ENCODE assay signal across 8 cellular contexts in the genomic region with DNA sequence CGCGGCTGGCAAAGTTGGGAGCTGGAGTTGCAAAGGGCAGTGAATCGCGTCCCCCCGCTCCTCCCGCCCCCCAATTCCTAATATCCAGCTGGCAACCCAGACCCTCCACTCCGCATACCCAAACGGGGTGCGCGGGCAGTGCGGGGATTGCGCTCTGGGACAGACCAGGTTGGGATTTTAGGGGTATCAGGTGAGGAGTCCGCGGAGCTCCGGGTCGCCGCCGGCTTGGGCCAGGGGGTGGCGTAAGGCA. TPM values are rescaled to one million over a fixed set of nuclear protein-coding genes. Genes with fewer than 3 reads are reported as not detected.
DNase-seq lines count a peak whose midpoint lies in the region; ATAC-seq, FAIRE-seq and TF ChIP-seq lines count a peak whose summit lies in the region.

No MANE protein-coding gene starts in this region.

- H3K9ac ChIP-seq in keratinocyte (ENCODE audit: control insufficient read depth, extremely low read depth, insufficient read depth, low read length): no peak overlapping the region

- peaks cover 16% of the 10 kb centered on the region for H3K36me3 Mint-ChIP-seq in activated CD4-positive, alpha-beta T cell treated with anti-CD3 and anti-CD28 coated beads, Interleukin-2, amount 10 ng/mL, durations not matched to agents 24 days and 14 days (ENCODE audit: low read depth)
- H3K36me3 Mint-ChIP-seq in activated T-helper 2 cell treated with anti-CD3 and anti-CD28 coated beads, Interferon-gamma antibody, Interleukin-2, Interleukin-4, amounts not matched to agents 10 μg/mL and 5 μg/mL and 100 μg/mL, durations not matched to agents 14 hours and 24 hours and 36 hours (ENCODE audit: low read depth): peaks cover 10% of the 10 kb centered on the region

- no peak for ATAC-seq in thoracic aorta (ENCODE audit: insufficient number of reproducible peaks, low FRiP score, low read depth)
- ATAC-seq in GM18520 (IDR thresholded peaks at IDR 0.05; ENCODE audit: unreplicated experiment): no peak

- H3K4me1 Mint-ChIP-seq in activated CD4-positive, alpha-beta T cell treated with anti-CD3 and anti-CD28 coated beads, Interleukin-2, amount 10 ng/mL, durations not matched to agents 24 days and 14 days: peaks cover 56% of the 10 kb centered on the region
- H3K4me1 Mint-ChIP-seq in activated T-helper 2 cell treated with anti-CD3 and anti-CD28 coated beads, Interferon-gamma antibody, Interleukin-2, Interleukin-4, amounts not matched to agents 10 μg/mL and 5 μg/mL and 100 μg/mL, durations not matched to agents 14 hours and 24 hours and 36 hours (ENCODE audit: low read depth): peaks cover 44% of the 10 kb centered on the region

- no peak for TF ChIP-seq POLR2A in erythroblast (IDR thresholded peaks at IDR 0.05; ENCODE audit: low read length)

- peaks cover 4% of the 10 kb centered on the region for H3K27me3 Mint-ChIP-seq in activated CD4-positive, alpha-beta T cell treated with anti-CD3 and anti-CD28 coated beads, Interleukin-2, amount 10 ng/mL, durations not matched to agents 24 days and 14 days
- H3K27me3 Mint-ChIP-seq in activated T-helper 2 cell treated with anti-CD3 and anti-CD28 coated beads, Interferon-gamma antibody, Interleukin-2, Interleukin-4, amounts not matched to agents 10 μg/mL and 5 μg/mL and 100 μg/mL, durations not matched to agents 14 hours and 24 hours and 36 hours (ENCODE audit: low read depth): peaks cover 14% of the 10 kb centered on the region

- H4K20me1 ChIP-seq in keratinocyte (ENCODE audit: control insufficient read depth, extremely low read depth, insufficient read depth, low read length): no peaks in the 10 kb centered on the region

- H3K27ac ChIP-seq in keratinocyte (ENCODE audit: control insufficient read depth, insufficient read depth, low read length): no peak overlapping the region
- peak overlapping the region in 1 of 2 donors; percentile 27 for H3K27ac ChIP-seq in thoracic aorta

- no peaks in the 10 kb centered on the region for H3K79me2 ChIP-seq in keratinocyte (ENCODE audit: control insufficient read depth, insufficient read depth, low read length)

- no peaks in the 10 kb centered on the region for H3K9me1 ChIP-seq in keratinocyte (ENCODE audit: control insufficient read depth, extremely low read depth, insufficient read depth, low read length)

- peak overlapping the region in 2 of 3 experiments; percentile 26 to 61 for H3K4me3 ChIP-seq in keratinocyte (ENCODE audit: control insufficient read depth in 2 of 3, extremely low read depth in 1 of 3, insufficient read depth in 2 of 3, low read depth in 1 of 3, low read length in 3 of 3)
- H3K4me3 ChIP-seq in thoracic aorta: peak overlapping the region; percentile 79

- H3K9me3 ChIP-seq in keratinocyte (ENCODE audit: control insufficient read depth, low read depth, low read length) (no peaks in the 10 kb centered on the region), thoracic aorta (no peaks in the 10 kb centered on the region)

- H3K9me3 Mint-ChIP-seq in activated CD4-positive, alpha-beta T cell treated with anti-CD3 and anti-CD28 coated beads, Interleukin-2, amount 10 ng/mL, durations not matched to agents 24 days and 14 days: no peaks in the 10 kb centered on the region
- no peaks in the 10 kb centered on the region for H3K9me3 Mint-ChIP-seq in activated T-helper 2 cell treated with anti-CD3 and anti-CD28 coated beads, Interferon-gamma antibody, Interleukin-2, Interleukin-4, amounts not matched to agents 10 μg/mL and 5 μg/mL and 100 μg/mL, durations not matched to agents 14 hours and 24 hours and 36 hours

- H3K4me3 Mint-ChIP-seq in activated CD4-positive, alpha-beta T cell treated with anti-CD3 and anti-CD28 coated beads, Interleukin-2, amount 10 ng/mL, durations not matched to agents 24 days and 14 days: peak overlapping the region; percentile 95
- H3K4me3 Mint-ChIP-seq in activated T-helper 2 cell treated with anti-CD3 and anti-CD28 coated beads, Interferon-gamma antibody, Interleukin-2, Interleukin-4, amounts not matched to agents 10 μg/mL and 5 μg/mL and 100 μg/mL, durations not matched to agents 14 hours and 24 hours and 36 hours (ENCODE audit: low read depth): peak overlapping the region; percentile 95

- no peaks in the 10 kb centered on the region for H3K4me1 ChIP-seq in keratinocyte (ENCODE audit: control insufficient read depth, extremely low read depth, insufficient read depth, low read length)
- peaks cover 0 to 16% of the 10 kb centered on the region in 2 donors for H3K4me1 ChIP-seq in thoracic aorta (ENCODE audit: control insufficient read depth in 1 of 2, low read depth in 2 of 2)

- DNase-seq in activated CD4-positive, alpha-beta T cell treated with anti-CD3 and anti-CD28 coated beads, Interleukin-2, amount 10 ng/mL, durations not matched to agents 24 days and 14 days: no peak
- DNase-seq in activated CD4-positive, alpha-beta T cell treated with anti-CD3 and anti-CD28 coated beads for 1 hour: no peak
- DNase-seq in activated T-helper 2 cell treated with anti-CD3 and anti-CD28 coated beads, Interferon-gamma antibody, Interleukin-2, Interleukin-4, amounts not matched to agents 10 μg/mL and 5 μg/mL and 100 μg/mL, durations not matched to agents 14 hours and 24 hours and 36 hours (ENCODE audit: low spot score): peak; percentile 59
- no peak for DNase-seq in keratinocyte (ENCODE audit: low read depth, low spot score)
- DNase-seq in thoracic aorta (ENCODE audit: low spot score): no peak
- no peak for DNase-seq in RCC 7860 (ENCODE audit: low spot score)
- no peak for DNase-seq in erythroblast (lab: John Stamatoyannopoulos, UW)

- peak overlapping the region; percentile 91 for H3K4me2 ChIP-seq in keratinocyte (ENCODE audit: control insufficient read depth, extremely low read depth, insufficient read depth, low read depth, low read length)

- peak overlapping the region; percentile 98 for H3K27ac Mint-ChIP-seq in activated CD4-positive, alpha-beta T cell treated with anti-CD3 and anti-CD28 coated beads, Interleukin-2, amount 10 ng/mL, durations not matched to agents 24 days and 14 days
- H3K27ac Mint-ChIP-seq in activated T-helper 2 cell treated with anti-CD3 and anti-CD28 coated beads, Interferon-gamma antibody, Interleukin-2, Interleukin-4, amounts not matched to agents 10 μg/mL and 5 μg/mL and 100 μg/mL, durations not matched to agents 14 hours and 24 hours and 36 hours: peak overlapping the region; percentile 94

- H3K36me3 ChIP-seq in keratinocyte (ENCODE audit: control insufficient read depth in 2 of 2, extremely low read depth in 1 of 2, insufficient read depth in 2 of 2, low read length in 2 of 2) (no peaks in the 10 kb centered on the region), thoracic aorta (no peaks in the 10 kb centered on the region)

- peak in 1 of 3 experiments; percentile 1 for TF ChIP-seq CTCF in keratinocyte (optimal IDR thresholded peaks at IDR 0.05 in 1 of 3, IDR thresholded peaks at IDR 0.05 in 1 of 3, conservative IDR thresholded peaks at IDR 0.05 in 1 of 3; ENCODE audit: extremely low read depth in 1 of 3, insufficient read depth in 2 of 3, low read length in 3 of 3)
- TF ChIP-seq CTCF in thoracic aorta (IDR thresholded peaks at IDR 0.05): no peak

- FAIRE-seq in keratinocyte (lab: Jason Lieb, UNC) (no peak), RCC 7860 (lab: Jason Lieb, UNC) (no peak)

- no peak overlapping the region for H2AFZ ChIP-seq in keratinocyte (ENCODE audit: control insufficient read depth, low read length)

- H3K27me3 ChIP-seq in keratinocyte (ENCODE audit: control insufficient read depth, extremely low read depth, insufficient read depth, low read length) (peaks cover 53% of the 10 kb centered on the region), thoracic aorta (replicated peaks; ENCODE audit: insufficient read depth) (no peaks in the 10 kb centered on the region)

- intact Hi-C loops in activated CD4-positive, alpha-beta T cell treated with anti-CD3 and anti-CD28 coated beads, Interleukin-2, amount 10 ng/mL, durations not matched to agents 24 days and 14 days (cut with micrococcal nuclease): loop anchor here (1.0 to 10.0 kb wide), 7 partner anchors 71 to 1826 kb away; a partner anchor contains a TSS
- intact Hi-C loops in activated T-helper 2 cell treated with anti-CD3 and anti-CD28 coated beads, Interferon-gamma antibody, Interleukin-2, Interleukin-4, amounts not matched to agents 10 μg/mL and 5 μg/mL and 100 μg/mL, durations not matched to agents 14 hours and 24 hours and 36 hours (cut with micrococcal nuclease): loop anchor here (2.0 to 10.0 kb wide), 8 partner anchors 54 to 1066 kb away; a partner anchor contains a TSS

- dilution Hi-C loops in keratinocyte (cut with MboI; ENCODE audit: extremely low pct_ligation_motif_present, low sequenced_read_pairs): no loop called here

RNA-seq across cellular contexts. Expression of a gene that starts 0.6 kb away (rescaled TPM):
- total RNA-seq in activated CD4-positive, alpha-beta T cell treated with anti-CD3 and anti-CD28 coated beads, Interleukin-2, amount 10 ng/mL, durations not matched to agents 24 days and 14 days: 37.3 and 39.3 TPM in 2 replicates
- total RNA-seq in activated T-helper 2 cell treated with anti-CD3 and anti-CD28 coated beads, Interferon-gamma antibody, Interleukin-2, Interleukin-4, amounts not matched to agents 10 μg/mL and 5 μg/mL and 100 μg/mL, durations not matched to agents 14 hours and 24 hours and 36 hours: 28.3 and 29.5 TPM in 2 replicates
- 0.05 to 0.18 TPM (median 0.14 TPM) in 3 replicates for polyA plus RNA-seq in keratinocyte
- 0.29 TPM for polyA plus RNA-seq in keratinocyte (2011; ENCODE audit: low read depth)
- 0.06 and 0.09 TPM in 2 replicates for polyA plus RNA-seq in keratinocyte (2011; cell fraction: cytosol; rRNA removed)
- polyA plus RNA-seq in keratinocyte (2011; cell fraction: nucleus; rRNA removed): 0.28 TPM in 1 of 2 replicates, not detected in the other
- polyA plus RNA-seq in keratinocyte (2012; ENCODE audit: low replicate concordance): not detected in 2 replicates
- 1.2 TPM in 1 of 3 replicates, not detected in the others for polyA minus RNA-seq in keratinocyte
- polyA minus RNA-seq in keratinocyte (2011; cell fraction: cytosol; rRNA and poly(A)+ RNA removed): not detected
- polyA minus RNA-seq in keratinocyte (2011; cell fraction: nucleus; rRNA and poly(A)+ RNA removed): not detected in 2 replicates
- 10 to 100 TPM; 15.3 to 17.6 TPM for total RNA-seq in thoracic aorta
